ENCODE assay signal across 8 cellular contexts in the genomic region with DNA sequence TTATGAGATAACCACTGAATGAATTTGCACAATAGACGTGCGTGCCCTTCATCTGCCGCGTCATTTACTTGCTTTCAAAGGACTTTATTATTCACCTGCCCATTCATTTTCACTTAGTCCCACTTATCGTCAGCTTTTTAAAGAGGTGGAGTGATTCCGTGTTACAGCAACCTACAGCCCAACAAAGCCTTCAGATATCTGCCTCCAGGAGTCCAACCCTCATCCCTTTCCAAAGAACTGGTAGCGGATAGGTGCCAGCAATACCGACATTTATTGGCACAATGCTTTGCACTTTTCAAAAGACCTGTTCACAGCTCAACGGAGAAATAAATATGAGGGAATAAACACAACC. TPM values are rescaled to one million over a fixed set of nuclear protein-coding genes. Genes with fewer than 3 reads are reported as not detected.
DNase-seq lines count a peak whose midpoint lies in the region; ATAC-seq, FAIRE-seq and TF ChIP-seq lines count a peak whose summit lies in the region.

No MANE protein-coding gene starts in this region.

- H3K4me2 ChIP-seq in Karpas-422 (ENCODE audit: low read depth, low read length, poor library complexity, severe bottlenecking) (peak overlapping the region; percentile 83), astrocyte (ENCODE audit: low read length) (peak overlapping the region; percentile 91)

- CTCF ChIA-PET in BJ (lab: Yijun Ruan, JAX) = no interaction called here

- H2AFZ ChIP-seq in Karpas-422 (ENCODE audit: low read length) = peak overlapping the region; percentile 29; the same call in 1 of the 2 replicates
- peak overlapping the region; percentile 89 for H2AFZ ChIP-seq in astrocyte (ENCODE audit: low read depth, low read length)

- H4K20me1 ChIP-seq in Karpas-422 (ENCODE audit: insufficient read depth, low read depth, low read length) (no peaks in the 10 kb centered on the region; the same call in 1 of the 2 replicates), astrocyte (ENCODE audit: insufficient read depth, low read length) (peaks cover 30% of the 10 kb centered on the region)

- H3K4me1 ChIP-seq in Karpas-422 (ENCODE audit: low read length) (peaks cover 35% of the 10 kb centered on the region), astrocyte (ENCODE audit: insufficient read depth, low read length) (peaks cover 18% of the 10 kb centered on the region), subcutaneous abdominal adipose tissue (ENCODE audit: control insufficient read depth in 5 of 5, insufficient read depth in 5 of 5, low read length in 5 of 5) (peaks cover 0 to 34% (median 29%) of the 10 kb centered on the region in 5 donors)

- FAIRE-seq in astrocyte (lab: Jason Lieb, UNC) = no peak

- DNase-seq in BJ (ENCODE audit: low read depth) (no peak), Karpas-422 (no peak), astrocyte (ENCODE audit: low read depth) (peak; percentile 47), kidney epithelial cell (ENCODE audit: low read depth) (peak; percentile 2), GOT3 (lab: John Stamatoyannopoulos, UW) (no peak)
- DNase-seq in activated CD4-positive, alpha-beta T cell treated with anti-CD3 and anti-CD28 coated beads for 48 hours = no peak

- peaks cover 2% of the 10 kb centered on the region for H3K36me3 Mint-ChIP-seq in astrocyte (ENCODE audit: low read depth, unreplicated experiment)

- H3K79me2 ChIP-seq in Karpas-422 (ENCODE audit: low read length) (peaks cover 52% of the 10 kb centered on the region), astrocyte (ENCODE audit: insufficient read depth, low read length) (peaks cover 52% of the 10 kb centered on the region)

- H3K27me3 ChIP-seq in BJ (ENCODE audit: control insufficient read depth, insufficient read depth, low read length) (no peaks in the 10 kb centered on the region), Karpas-422 (ENCODE audit: low read length) (no peaks in the 10 kb centered on the region), astrocyte (ENCODE audit: insufficient read depth, low read length) (no peaks in the 10 kb centered on the region), kidney epithelial cell (ENCODE audit: control insufficient read depth, insufficient read depth, low read length) (no peaks in the 10 kb centered on the region), subcutaneous abdominal adipose tissue (ENCODE audit: control insufficient read depth in 5 of 5, insufficient read depth in 4 of 5, low read length in 5 of 5) (no peaks in the 10 kb centered on the region)

- H3K9ac ChIP-seq in Karpas-422 (ENCODE audit: low read length) (peak overlapping the region; percentile 92), astrocyte (ENCODE audit: low read length) (peak overlapping the region; percentile 95), subcutaneous abdominal adipose tissue (ENCODE audit: low read length in 5 of 5) (peak overlapping the region; percentile 74 to 96 (median 93))

- ATAC-seq in GM19351 (IDR thresholded peaks at IDR 0.05; ENCODE audit: unreplicated experiment) = peak; percentile 7

- H3K27ac ChIP-seq in Karpas-422 (ENCODE audit: low read length) (no peak overlapping the region), astrocyte (ENCODE audit: low read depth, low read length) (peak overlapping the region; percentile 89), subcutaneous abdominal adipose tissue (ENCODE audit: low read depth, low read length) (peak overlapping the region; percentile 83)

- no peaks in the 10 kb centered on the region for H3K36me3 ChIP-seq in BJ (ENCODE audit: control insufficient read depth, insufficient read depth, low read length)
- H3K36me3 ChIP-seq in Karpas-422 (ENCODE audit: insufficient read depth, low read length) = peaks cover 22% of the 10 kb centered on the region
- no peaks in the 10 kb centered on the region for H3K36me3 ChIP-seq in astrocyte (ENCODE audit: insufficient read depth, low read length)
- no peaks in the 10 kb centered on the region for H3K36me3 ChIP-seq in kidney epithelial cell (ENCODE audit: control insufficient read depth, insufficient read depth, low read length)
- peaks cover 0 to 6% (median 0%) of the 10 kb centered on the region in 5 donors for H3K36me3 ChIP-seq in subcutaneous abdominal adipose tissue (ENCODE audit: control insufficient read depth in 5 of 5, insufficient read depth in 5 of 5, low read length in 5 of 5)

- H3K9me2 ChIP-seq in Karpas-422 (replicated peaks; ENCODE audit: insufficient read depth, low read length) = no peaks in the 10 kb centered on the region

- H3K4me3 ChIP-seq in BJ (ENCODE audit: low read depth, low read length) = peak overlapping the region; percentile 62
- peak overlapping the region; percentile 97 for H3K4me3 ChIP-seq in Karpas-422 (ENCODE audit: low read length)
- H3K4me3 ChIP-seq in astrocyte (ENCODE audit: insufficient read depth, low read depth, low read length) = peak overlapping the region; percentile 94
- H3K4me3 ChIP-seq in kidney epithelial cell (ENCODE audit: low read depth, low read length) = peak overlapping the region; percentile 57
- H3K4me3 ChIP-seq in subcutaneous abdominal adipose tissue (ENCODE audit: low read depth in 1 of 5, low read length in 5 of 5) = peak overlapping the region; percentile 81 to 93 (median 90)

- peak overlapping the region; percentile 91 for H3K4me3 Mint-ChIP-seq in astrocyte (ENCODE audit: unreplicated experiment)

- H3K27ac Mint-ChIP-seq in astrocyte (ENCODE audit: unreplicated experiment) = peak overlapping the region; percentile 72

- H3K27me3 Mint-ChIP-seq in astrocyte (ENCODE audit: low read depth, unreplicated experiment) = no peaks in the 10 kb centered on the region

- TF ChIP-seq CTCF in BJ (IDR thresholded peaks at IDR 0.05; ENCODE audit: insufficient read depth, low read depth, low read length) (no peak), astrocyte (IDR thresholded peaks at IDR 0.05; ENCODE audit: insufficient read depth, low read depth, low read length) (no peak), kidney epithelial cell (IDR thresholded peaks at IDR 0.05; ENCODE audit: insufficient read depth, low read length, poor library complexity, severe bottlenecking) (no peak)

- H3K9me3 Mint-ChIP-seq in astrocyte (ENCODE audit: unreplicated experiment) = no peaks in the 10 kb centered on the region

- H3K9me3 ChIP-seq in Karpas-422 (ENCODE audit: low read length) = no peaks in the 10 kb centered on the region
- no peaks in the 10 kb centered on the region for H3K9me3 ChIP-seq in astrocyte (ENCODE audit: insufficient read depth, low read depth, low read length)
- no peaks in the 10 kb centered on the region for H3K9me3 ChIP-seq in subcutaneous abdominal adipose tissue (ENCODE audit: control insufficient read depth in 5 of 5, low read length in 5 of 5)

- POLR2A ChIA-PET in BJ (lab: Charles Lee) = interaction anchor here (1.8 kb wide), 1 partner anchor 20 kb away, joined by 5 read pairs; a partner anchor contains a TSS

- H3K4me1 Mint-ChIP-seq in astrocyte (ENCODE audit: low read depth, unreplicated experiment) = peaks cover 17% of the 10 kb centered on the region

RNA-seq across cellular contexts. Expression of a gene that starts 0.8 kb away (rescaled TPM):
- polyA plus RNA-seq in BJ (2011; rRNA removed) = 8.1 and 16.0 TPM in 2 replicates
- 3.9 and 6.0 TPM in 2 replicates for polyA minus RNA-seq in BJ (2011; rRNA and poly(A)+ RNA removed)
- total RNA-seq in Karpas-422 (2014; rRNA removed; shearing (Covaris generic); ENCODE audit: low replicate concordance) = 17.4 and 23.2 TPM in 2 replicates
- total RNA-seq in astrocyte (30.8 and 33.2 TPM in 2 replicates), kidney epithelial cell (24.6 and 33.8 TPM in 2 replicates)

RNA-seq across cellular contexts. Expression of a gene that starts 20.4 kb away (rescaled TPM):
- 4.8 and 9.7 TPM in 2 replicates for polyA plus RNA-seq in BJ (2011; rRNA removed)
- polyA minus RNA-seq in BJ (2011; rRNA and poly(A)+ RNA removed) = 2.2 and 3.9 TPM in 2 replicates
- 10.5 and 15.6 TPM in 2 replicates for total RNA-seq in Karpas-422 (2014; rRNA removed; shearing (Covaris generic); ENCODE audit: low replicate concordance)
- total RNA-seq in astrocyte (6.1 and 7.5 TPM in 2 replicates), kidney epithelial cell (14.1 and 16.1 TPM in 2 replicates)

Comparison
In these comparisons a context has a peak if more than half of its experiments do, and no peak if none do; other contexts are left out.
1. DNase-seq: peak in astrocyte (single experiment) and kidney epithelial cell (single experiment); none in BJ (single experiment), Karpas-422 (single experiment), GOT3 (single experiment) and activated CD4-positive, alpha-beta T cell treated with anti-CD3 and anti-CD28 coated beads for 48 hours (single experiment).
2. Peak in every context shown above with its lines, with median percentiles within 50 percentile points of each other: H3K4me3 ChIP-seq and H3K9ac ChIP-seq.